ENCODE assay signal across 19 cellular contexts in the genomic region with DNA sequence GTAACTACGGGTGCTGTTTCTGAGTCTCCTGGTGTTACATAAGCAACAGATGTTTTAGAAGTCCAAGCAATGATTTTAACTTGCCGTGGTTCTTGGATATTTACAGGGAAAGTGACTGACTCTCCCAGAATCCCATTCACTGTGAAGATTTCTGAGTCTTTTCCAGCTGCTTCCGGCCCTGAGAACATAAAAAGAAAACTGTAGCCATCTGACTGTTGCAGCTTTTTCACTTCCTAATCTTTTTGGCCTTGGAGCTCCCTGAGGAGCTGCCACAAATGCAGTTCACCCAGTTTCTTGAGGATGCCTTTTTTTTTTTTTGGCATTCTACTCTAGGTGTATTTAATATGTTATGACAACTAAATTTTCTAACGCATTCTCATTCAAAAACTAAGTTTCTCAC. TPM values are rescaled to one million over a fixed set of nuclear protein-coding genes. Genes with fewer than 3 reads are reported as not detected.
DNase-seq lines count a peak whose midpoint lies in the region; ATAC-seq and TF ChIP-seq lines count a peak whose summit lies in the region.
"Had no signal": no experiment of that assay in that cellular context is flagged by ENCODE, and none has a peak within 500 bp of the region (broad histone marks: within the 10 kb centered on the region; RNA-seq: fewer than 3 reads in every experiment).

No MANE protein-coding gene starts in this region.

- POLR2A ChIA-PET in OCI-LY7 (lab: Charles Lee): interaction anchor here (0.7 to 3.0 kb wide), 5 partner anchors 8 to 42 kb away, joined by 4 to 24 read pairs (median 5); a partner anchor contains a TSS

- CTCF ChIA-PET in OCI-LY7 (lab: Charles Lee; ENCODE audit: unreplicated experiment): no interaction called here

- H3K4me1 ChIP-seq in heart right ventricle (peaks cover 0 to 86% (median 0%) of the 10 kb centered on the region in 9 donors), OCI-LY7 (ENCODE audit: insufficient read depth, low read length, poor library complexity, severe bottlenecking) (peaks cover 62% of the 10 kb centered on the region), subcutaneous abdominal adipose tissue (ENCODE audit: control insufficient read depth in 5 of 5, insufficient read depth in 5 of 5, low read length in 5 of 5) (peaks cover 0 to 9% (median 2%) of the 10 kb centered on the region in 5 donors)

- peak overlapping the region in 1 of 10 donors; percentile 1 for H3K4me3 ChIP-seq in heart right ventricle
- H3K4me3 ChIP-seq in OCI-LY7 (ENCODE audit: low read depth, low read length, poor library complexity, severe bottlenecking): no peak overlapping the region
- H3K4me3 ChIP-seq in subcutaneous abdominal adipose tissue (ENCODE audit: low read depth in 1 of 5, low read length in 5 of 5): peak overlapping the region in 3 of 5 donors; percentile 23 to 42 (median 33)

- H3K27ac ChIP-seq in heart right ventricle (peak overlapping the region in 3 of 10 donors; percentile 31 to 82 (median 49)), OCI-LY7 (ENCODE audit: low read depth, low read length, poor library complexity, severe bottlenecking) (peak overlapping the region; percentile 11), subcutaneous abdominal adipose tissue (ENCODE audit: low read depth, low read length) (no peak overlapping the region), substantia nigra (ENCODE audit: low read depth, low read length, poor library complexity, severe bottlenecking) (no peak overlapping the region)

- H3K36me3 ChIP-seq in heart right ventricle (peaks cover 0 to 18% (median 0%) of the 10 kb centered on the region in 9 donors), OCI-LY7 (ENCODE audit: insufficient read depth, low read length) (peaks cover 61% of the 10 kb centered on the region), subcutaneous abdominal adipose tissue (ENCODE audit: control insufficient read depth in 5 of 5, insufficient read depth in 5 of 5, low read length in 5 of 5) (no peaks in the 10 kb centered on the region)

- H3K9me3 Mint-ChIP-seq in central memory CD8-positive, alpha-beta T cell: peaks cover 4% of the 10 kb centered on the region

- peak overlapping the region; percentile 15; the same call in 1 of the 2 replicates for H3K4me2 ChIP-seq in OCI-LY7 (ENCODE audit: low read length)

- peak overlapping the region; percentile 35 for H3K4me3 Mint-ChIP-seq in central memory CD8-positive, alpha-beta T cell
- H3K4me3 Mint-ChIP-seq: memory B cell, nephron progenitor cell had no signal

- H3K4me1 Mint-ChIP-seq in central memory CD8-positive, alpha-beta T cell: peaks cover 86% of the 10 kb centered on the region

- no peak overlapping the region for H2AFZ ChIP-seq in OCI-LY7 (ENCODE audit: low read length)

- BruUV-seq in OCI-LY7 (replicated peaks; lab: Mats Ljungman, UMichigan): no TSS peak

- peaks cover 26% of the 10 kb centered on the region; the same call in 1 of the 2 replicates for H3K79me2 ChIP-seq in OCI-LY7 (ENCODE audit: insufficient read depth, low read depth, low read length)

- H3K9me2 ChIP-seq in OCI-LY7 (ENCODE audit: insufficient read depth, low read length): no peaks in the 10 kb centered on the region

- H3K36me3 Mint-ChIP-seq in central memory CD8-positive, alpha-beta T cell (ENCODE audit: insufficient read depth): peaks cover 31% of the 10 kb centered on the region

- no peaks in the 10 kb centered on the region for H3K27me3 ChIP-seq in heart right ventricle
- H3K27me3 ChIP-seq in subcutaneous abdominal adipose tissue (ENCODE audit: control insufficient read depth in 5 of 5, insufficient read depth in 4 of 5, low read length in 5 of 5): no peaks in the 10 kb centered on the region

- no peak for TF ChIP-seq CTCF in heart right ventricle (IDR thresholded peaks at IDR 0.05)
- TF ChIP-seq CTCF in OCI-LY7 (conservative IDR thresholded peaks at IDR 0.05; ENCODE audit: low read length): no peak
- TF ChIP-seq CTCF in GM20000 (IDR thresholded peaks at IDR 0.05; ENCODE audit: extremely low read depth, missing control alignments): no peak

- intact Hi-C loops in heart right ventricle (cut with DNase I) (no loop called here), left cardiac atrium (cut with DNase I) (no loop called here), OCI-LY7 (cut with micrococcal nuclease; ENCODE audit: unreplicated experiment) (no loop called here)

- no peak overlapping the region for H3K9ac ChIP-seq in subcutaneous abdominal adipose tissue (ENCODE audit: low read length in 5 of 5)

- H3K9me3 ChIP-seq in heart right ventricle (peaks cover 0 to 17% (median 3%) of the 10 kb centered on the region in 11 donors), OCI-LY7 (ENCODE audit: low read length) (peaks cover 21% of the 10 kb centered on the region; the same call in 1 of the 2 replicates), subcutaneous abdominal adipose tissue (ENCODE audit: control insufficient read depth in 5 of 5, low read length in 5 of 5) (peaks cover 0 to 5% (median 0%) of the 10 kb centered on the region in 5 donors)

- DNase-seq in heart right ventricle (no peak), left cardiac atrium (no peak), OCI-LY7 (ENCODE audit: low spot score) (no peak), GM20000 (ENCODE audit: low spot score) (no peak), substantia nigra (lab: John Stamatoyannopoulos, UW) (no peak)
- no peak for DNase-seq in central memory CD8-positive, alpha-beta T cell (ENCODE audit: low spot score in 2 of 2)
- DNase-seq: activated naive CD4-positive, alpha-beta T cell treated with Interleukin-2 at 50 U/mL for 16 hours; erythroblast; GDM1; NCI-H2081; NCI-H526; nephron progenitor cell had no signal

- peak overlapping the region; percentile 86 for H3K27ac Mint-ChIP-seq in central memory CD8-positive, alpha-beta T cell (ENCODE audit: low read depth)
- H3K27ac Mint-ChIP-seq: memory B cell, nephron progenitor cell had no signal

- no peaks in the 10 kb centered on the region for H3K27me3 Mint-ChIP-seq in central memory CD8-positive, alpha-beta T cell
- H3K27me3 Mint-ChIP-seq: memory B cell had no signal

- peak in 5 of 8 donors; percentile 14 to 63 (median 38) for ATAC-seq in heart right ventricle
- no peak for ATAC-seq in left cardiac atrium
- no peak for ATAC-seq in central memory CD8-positive, alpha-beta T cell (replicated peaks; ENCODE audit: extremely low read depth, poor library complexity, severe bottlenecking)
- ATAC-seq in GM19023 (IDR thresholded peaks at IDR 0.05; ENCODE audit: unreplicated experiment): no peak
- ATAC-seq: HCT116 had no signal

- 50 to 67% methylated on average over 4 of the region's 4 CpGs for WGBS in heart right ventricle, 2 donors

- no peaks in the 10 kb centered on the region for H4K20me1 ChIP-seq in OCI-LY7 (ENCODE audit: insufficient read depth, low read length)

RNA-seq across cellular contexts. Expression of a gene that starts 13.7 kb away (rescaled TPM):
- total RNA-seq in heart right ventricle (10 to 100 TPM in 1 of 10 donors, 1 to 10 TPM in 8, under 1 TPM in 1; 0.76 to 11.8 (median 2.1) TPM), left cardiac atrium (1 to 10 TPM; 4.8 to 7.7 TPM), OCI-LY7 (2022) (22.2 and 28.8 TPM in 2 replicates)
- polyA plus RNA-seq in heart right ventricle: under 1 TPM; 0.25 to 0.73 TPM
- total RNA-seq in OCI-LY7 (2014; rRNA removed; shearing (Covaris generic)): 23.3 and 23.4 TPM in 2 replicates
- total RNA-seq: glomerular endothelial cell, M059J, pulmonary artery endothelial cell had no signal

RNA-seq across cellular contexts. Expression of a gene that starts 42.5 kb away (rescaled TPM):
- total RNA-seq in heart right ventricle (1 to 10 TPM in 1 of 10 donors, under 1 TPM in 6, not detected in 3; 0.10 to 2.7 (median 0.33) TPM), left cardiac atrium (1 to 10 TPM in 1 of 2 donors, under 1 TPM in 1; 0.55 to 1.4 TPM), OCI-LY7 (2022) (65.1 and 72.4 TPM in 2 replicates)
- under 1 TPM; 0.20 to 0.66 TPM for polyA plus RNA-seq in heart right ventricle
- 39.8 and 43.0 TPM in 2 replicates for total RNA-seq in OCI-LY7 (2014; rRNA removed; shearing (Covaris generic))
- total RNA-seq: glomerular endothelial cell, M059J, pulmonary artery endothelial cell had no signal

Comparison
In these comparisons a context has a peak if more than half of its experiments do, and no peak if none do; other contexts are left out.
1. ATAC-seq: peak in heart right ventricle (5 of 8); none in left cardiac atrium (0 of 2), central memory CD8-positive, alpha-beta T cell (single experiment) and GM19023 (single experiment).
2. RNA of a gene that starts 42.5 kb away (total RNA-seq): 39.8 to 72.4 TPM in OCI-LY7; 0.55 to 1.4 TPM in left cardiac atrium and 0.10 to 2.7 TPM in heart right ventricle; every median in the first group is over 10 times any median in the second.